8 cellular contexts compared by ENCODE assay signal in genomic region chr6:108117427-108118358, GRCh38. TPM values are rescaled to one million over a fixed set of nuclear protein-coding genes. Genes with fewer than 3 reads are reported as not detected.
DNase-seq lines count a peak whose midpoint lies in the region; ATAC-seq, FAIRE-seq and TF ChIP-seq lines count a peak whose summit lies in the region.

No MANE protein-coding gene starts in this region.

- peaks cover 2% of the 10 kb centered on the region for H3K36me3 Mint-ChIP-seq in activated CD4-positive, alpha-beta T cell treated with anti-CD3 and anti-CD28 coated beads, Interleukin-2, amount 10 ng/mL, durations not matched to agents 7 days and 5 days (ENCODE audit: low read depth)
- no peaks in the 10 kb centered on the region for H3K36me3 Mint-ChIP-seq in stimulated activated effector memory CD8-positive, alpha-beta T cell treated with anti-CD3 and anti-CD28 coated beads, Interleukin-12 subunit alpha, Interleukin-12 subunit beta, amount 100 ng/mL, for 72 hours

- DNase-seq in activated CD4-positive, alpha-beta T cell treated with anti-CD3 and anti-CD28 coated beads, Interleukin-2, amount 10 ng/mL, durations not matched to agents 7 days and 5 days = peak; percentile 21
- no peak for DNase-seq in activated CD4-positive, alpha-beta T cell treated with anti-CD3 and anti-CD28 coated beads for 1 hour
- DNase-seq in NCI-H2171 treated with DMSO at 0.1 percent for 48 hours (lab: John Stamatoyannopoulos, UW) (peak; percentile 42), GM12878 (ENCODE audit: low read depth, low spot score) (no peak), iris pigment epithelial cell (ENCODE audit: low read depth) (peak; percentile 22), MV-4-11 (lab: John Stamatoyannopoulos, UW) (no peak), kidney glomerular epithelial cell (lab: John Stamatoyannopoulos, UW) (no peak)
- peak; percentile 24 to 73 for DNase-seq in stimulated activated effector memory CD8-positive, alpha-beta T cell treated with anti-CD3 and anti-CD28 coated beads, Interleukin-12 subunit alpha, Interleukin-12 subunit beta, amount 100 ng/mL, for 72 hours (ENCODE audit: low spot score in 2 of 2)

- H3K27ac Mint-ChIP-seq in activated CD4-positive, alpha-beta T cell treated with anti-CD3 and anti-CD28 coated beads, Interleukin-2, amount 10 ng/mL, durations not matched to agents 7 days and 5 days = peak overlapping the region; percentile 17
- no peak overlapping the region for H3K27ac Mint-ChIP-seq in stimulated activated effector memory CD8-positive, alpha-beta T cell treated with anti-CD3 and anti-CD28 coated beads, Interleukin-12 subunit alpha, Interleukin-12 subunit beta, amount 100 ng/mL, for 72 hours

- peak overlapping the region; percentile 92 for H3K4me2 ChIP-seq in GM12878 (ENCODE audit: control insufficient read depth, insufficient read depth)

- no TSS peak for BruUV-seq in GM12878 (replicated peaks; lab: Mats Ljungman, UMichigan)

- no peaks in the 10 kb centered on the region for H4K20me1 ChIP-seq in GM12878 (ENCODE audit: control insufficient read depth, insufficient read depth)

- 0 out of 2 replicates have a peak overlapping the region, but pooled peaks have one; percentile 15 for H3K9ac ChIP-seq in GM12878 (ENCODE audit: control insufficient read depth, insufficient read depth, low read length)

- H3K36me3 ChIP-seq in GM12878 (ENCODE audit: control insufficient read depth in 2 of 2, insufficient read depth in 2 of 2, low read length in 1 of 2) = no peaks in the 10 kb centered on the region

- RAD21 ChIA-PET in GM12878 (lab: Charles Lee; ENCODE audit: unreplicated experiment) = no interaction called here

- WGBS in GM12878 (ENCODE audit: insufficient coverage, insufficient replicate concordance, low lambda C conversion rate, missing lambda C conversion rate) = 4% methylated on average over 72 of the region's 72 CpGs

- SMC1A ChIA-PET in GM12878 (lab: Charles Lee; ENCODE audit: uncharacterized antibody, unreplicated experiment) = no interaction called here

- H3K4me3 Mint-ChIP-seq in activated CD4-positive, alpha-beta T cell treated with anti-CD3 and anti-CD28 coated beads, Interleukin-2, amount 10 ng/mL, durations not matched to agents 7 days and 5 days = peak overlapping the region; percentile 72
- peak overlapping the region; percentile 79 for H3K4me3 Mint-ChIP-seq in stimulated activated effector memory CD8-positive, alpha-beta T cell treated with anti-CD3 and anti-CD28 coated beads, Interleukin-12 subunit alpha, Interleukin-12 subunit beta, amount 100 ng/mL, for 72 hours

- H3K79me2 ChIP-seq in GM12878 (ENCODE audit: control insufficient read depth, insufficient read depth, low read length) = no peaks in the 10 kb centered on the region

- no peak for FAIRE-seq in GM12878 (lab: Jason Lieb, UNC)

- no peak for TF ChIP-seq CTCF in GM12878 (IDR thresholded peaks at IDR 0.05 in 2 of 3, conservative IDR thresholded peaks at IDR 0.05 in 1 of 3; ENCODE audit: control insufficient read depth in 2 of 3, extremely low read depth in 1 of 3, insufficient read depth in 1 of 3, low read depth in 3 of 3, low read length in 3 of 3)

- TF ChIP-seq POLR2A in GM12878 (IDR thresholded peaks at IDR 0.05; ENCODE audit: low read depth, low read length) = no peak

- no peak for TF ChIP-seq EP300 in GM12878 (IDR thresholded peaks at IDR 0.05; ENCODE audit: borderline replicate concordance in 1 of 2, control insufficient read depth in 1 of 2, low read depth in 2 of 2, low read length in 2 of 2)

- H2AFZ ChIP-seq in GM12878 (ENCODE audit: control insufficient read depth, low read depth, low read length) = peak overlapping the region; percentile 24; the same call in 1 of the 2 replicates

- H3K9me3 Mint-ChIP-seq in activated CD4-positive, alpha-beta T cell treated with anti-CD3 and anti-CD28 coated beads, Interleukin-2, amount 10 ng/mL, durations not matched to agents 7 days and 5 days = no peaks in the 10 kb centered on the region
- no peaks in the 10 kb centered on the region for H3K9me3 Mint-ChIP-seq in stimulated activated effector memory CD8-positive, alpha-beta T cell treated with anti-CD3 and anti-CD28 coated beads, Interleukin-12 subunit alpha, Interleukin-12 subunit beta, amount 100 ng/mL, for 72 hours

- CTCF ChIA-PET in activated CD4-positive, alpha-beta T cell treated with anti-CD3 and anti-CD28 coated beads, Interleukin-2, amount 10 ng/mL, durations not matched to agents 7 days and 5 days (lab: Charles Lee) = interaction anchor here (1.4 kb wide), 1 partner anchor 54 kb away, joined by 4 read pairs; no protein-coding TSS in a partner anchor
- CTCF ChIA-PET in GM12878 (lab: Yijun Ruan, JAX) = interaction anchor here (1.1 kb wide), 1 partner anchor 375 kb away, joined by 5 read pairs; no protein-coding TSS in a partner anchor

- POLR2A ChIA-PET in activated CD4-positive, alpha-beta T cell treated with anti-CD3 and anti-CD28 coated beads, Interleukin-2, amount 10 ng/mL, durations not matched to agents 7 days and 5 days (lab: Charles Lee) = no interaction called here
- POLR2A ChIA-PET in GM12878 (lab: Charles Lee) = interaction anchor here (0.6 kb wide), 1 partner anchor 1296 kb away, joined by 4 read pairs; no protein-coding TSS in a partner anchor

- peaks cover 90% of the 10 kb centered on the region for H3K27me3 Mint-ChIP-seq in activated CD4-positive, alpha-beta T cell treated with anti-CD3 and anti-CD28 coated beads, Interleukin-2, amount 10 ng/mL, durations not matched to agents 7 days and 5 days

- peaks cover 42% of the 10 kb centered on the region for H3K4me1 Mint-ChIP-seq in activated CD4-positive, alpha-beta T cell treated with anti-CD3 and anti-CD28 coated beads, Interleukin-2, amount 10 ng/mL, durations not matched to agents 7 days and 5 days
- H3K4me1 Mint-ChIP-seq in stimulated activated effector memory CD8-positive, alpha-beta T cell treated with anti-CD3 and anti-CD28 coated beads, Interleukin-12 subunit alpha, Interleukin-12 subunit beta, amount 100 ng/mL, for 72 hours = peaks cover 55% of the 10 kb centered on the region

- peaks cover 4% of the 10 kb centered on the region; the same call in 1 of the 2 replicates for H3K4me1 ChIP-seq in GM12878 (ENCODE audit: control insufficient read depth, insufficient read depth, low read length)

- intact Hi-C loops in GM12878 (cut with micrococcal nuclease; ENCODE audit: unreplicated experiment) = no loop called here

- peaks cover 33 to 50% of the 10 kb centered on the region in 2 experiments for H3K27me3 ChIP-seq in GM12878 (replicated peaks in 1 of 2; ENCODE audit: control insufficient read depth in 2 of 2, insufficient read depth in 2 of 2, low read length in 1 of 2)

- peak overlapping the region; percentile 84 for H3K4me3 ChIP-seq in GM12878

- no peak for TF ChIP-seq RAD21 in GM12878 (IDR thresholded peaks at IDR 0.05; ENCODE audit: insufficient read depth, low read depth, low read length)

- no peaks in the 10 kb centered on the region for H3K9me3 ChIP-seq in GM12878 (replicated peaks; ENCODE audit: control insufficient read depth, insufficient read depth, low read length)

- ATAC-seq in GM12878 = peak; percentile 79
- ATAC-seq in stimulated activated effector memory CD8-positive, alpha-beta T cell treated with anti-CD3 and anti-CD28 coated beads, Interleukin-12 subunit alpha, Interleukin-12 subunit beta, amount 100 ng/mL, for 72 hours = peak; percentile 67

- in situ Hi-C loops in GM12878 (cut with MboI) = loop anchor here (5.0 to 10.0 kb wide), 2 partner anchors 375 to 407 kb away; no protein-coding TSS in a partner anchor

- no peak overlapping the region for H3K27ac ChIP-seq in GM12878 (ENCODE audit: control insufficient read depth, insufficient read depth)

TF ChIP-seq in GM12878, 131 proteins besides CTCF, POLR2A, EP300 and RAD21:
- no peak for TF ChIP-seq PML (IDR thresholded peaks at IDR 0.05; ENCODE audit: low read length)
- TF ChIP-seq SUZ12 (IDR thresholded peaks at IDR 0.05; ENCODE audit: unreplicated experiment) = peak; percentile 50

RNA-seq across cellular contexts. Expression of gene OSTM1, which starts 43.2 kb away (rescaled TPM):
- 10 to 100 TPM; 25.7 to 28.2 TPM for total RNA-seq in activated CD4-positive, alpha-beta T cell treated with anti-CD3 and anti-CD28 coated beads, Interleukin-2, amount 10 ng/mL, durations not matched to agents 7 days and 5 days
- 14.2 and 21.6 TPM in 2 replicates for total RNA-seq in GM12878 (2013; cell fraction: nucleolus; rRNA removed)
- total RNA-seq in GM12878 (2014; rRNA removed) (6.3 and 6.4 TPM in 2 replicates), GM12878 (2014; rRNA removed; fragmentation: Illumina TruSeq; extraction: Trizol) (5.4 and 7.6 TPM in 2 replicates), GM12878 (2021) (10.6 and 13.9 TPM in 2 replicates)
- polyA plus RNA-seq in GM12878 (2011; ENCODE audit: low read depth) = 3.7 TPM
- polyA plus RNA-seq in GM12878 (2011; rRNA removed) (17.1 and 28.7 TPM in 2 replicates), GM12878 (2014; fragmentation: Illumina TruSeq; extraction: Trizol) (5.2 and 8.7 TPM in 2 replicates), GM12878 (2014; fragmentation: Nextera tagmentation; extraction: Ambion mirVana) (1 to 10 TPM; 3.1 to 4.7 TPM), GM12878 (2014; rRNA removed) (3.0 and 6.7 TPM in 2 replicates), GM12878 (2016; fragmentation: Nextera tagmentation; extraction: Ambion mirVana) (1 to 10 TPM; 6.4 to 8.6 TPM)
- 5.0 and 5.7 TPM in 2 replicates for polyA plus RNA-seq in GM12878 (2011; cell fraction: cytosol; rRNA removed)
- 4.3 and 6.0 TPM in 2 replicates for polyA plus RNA-seq in GM12878 (2011; cell fraction: nucleus; rRNA removed)
- polyA plus RNA-seq in GM12878 (2012) = 2.7 and 4.4 TPM in 2 replicates
- 4.4 and 13.3 TPM in 2 replicates for polyA minus RNA-seq in GM12878 (2011; rRNA and poly(A)+ RNA removed)
- polyA minus RNA-seq in GM12878 (2011; cell fraction: cytosol; rRNA and poly(A)+ RNA removed) = 4.6 and 11.9 TPM in 2 replicates
- 7.4 and 14.3 TPM in 2 replicates for polyA minus RNA-seq in GM12878 (2011; cell fraction: nucleus; rRNA and poly(A)+ RNA removed)

RNA-seq across cellular contexts. Expression of gene NR2E1, which starts 48.1 kb away (rescaled TPM):
- not detected for total RNA-seq in activated CD4-positive, alpha-beta T cell treated with anti-CD3 and anti-CD28 coated beads, Interleukin-2, amount 10 ng/mL, durations not matched to agents 7 days and 5 days
- total RNA-seq in GM12878 (2013; cell fraction: nucleolus; rRNA removed) = not detected in 2 replicates
- not detected in 2 replicates for total RNA-seq in GM12878 (2014; rRNA removed)
- not detected in 2 replicates for total RNA-seq in GM12878 (2014; rRNA removed; fragmentation: Illumina TruSeq; extraction: Trizol)
- not detected in 2 replicates for total RNA-seq in GM12878 (2021)
- polyA plus RNA-seq in GM12878 (2011; ENCODE audit: low read depth) = not detected
- not detected in 2 replicates for polyA plus RNA-seq in GM12878 (2011; rRNA removed)
- not detected in 2 replicates for polyA plus RNA-seq in GM12878 (2011; cell fraction: cytosol; rRNA removed)
- not detected in 2 replicates for polyA plus RNA-seq in GM12878 (2011; cell fraction: nucleus; rRNA removed)
- not detected in 2 replicates for polyA plus RNA-seq in GM12878 (2012)
- polyA plus RNA-seq in GM12878 (2014; fragmentation: Illumina TruSeq; extraction: Trizol) = not detected in 2 replicates
- not detected for polyA plus RNA-seq in GM12878 (2014; fragmentation: Nextera tagmentation; extraction: Ambion mirVana)
- polyA plus RNA-seq in GM12878 (2014; rRNA removed) = not detected in 2 replicates
- not detected for polyA plus RNA-seq in GM12878 (2016; fragmentation: Nextera tagmentation; extraction: Ambion mirVana)
- not detected in 2 replicates for polyA minus RNA-seq in GM12878 (2011; rRNA and poly(A)+ RNA removed)
- polyA minus RNA-seq in GM12878 (2011; cell fraction: cytosol; rRNA and poly(A)+ RNA removed) = not detected in 2 replicates
- polyA minus RNA-seq in GM12878 (2011; cell fraction: nucleus; rRNA and poly(A)+ RNA removed) = not detected in 2 replicates

Comparison
In these comparisons a context has a peak if more than half of its experiments do, and no peak if none do; other contexts are left out.
1. DNase-seq: peak in activated CD4-positive, alpha-beta T cell treated with anti-CD3 and anti-CD28 coated beads, Interleukin-2, amount 10 ng/mL, durations not matched to agents 7 days and 5 days (single experiment), NCI-H2171 treated with DMSO at 0.1 percent for 48 hours (single experiment), iris pigment epithelial cell (single experiment) and stimulated activated effector memory CD8-positive, alpha-beta T cell treated with anti-CD3 and anti-CD28 coated beads, Interleukin-12 subunit alpha, Interleukin-12 subunit beta, amount 100 ng/mL, for 72 hours (2 of 2); none in activated CD4-positive, alpha-beta T cell treated with anti-CD3 and anti-CD28 coated beads for 1 hour (single experiment), GM12878 (single experiment), MV-4-11 (single experiment) and kidney glomerular epithelial cell (single experiment).